In genomic region chr2:108460345-108461037, GRCh38 we compare ENCODE assay signal across 12 cellular contexts. TPM values are rescaled to one million over a fixed set of nuclear protein-coding genes. Genes with fewer than 3 reads are reported as not detected.
A peak's percentile ranks its signal among the peaks of the same experiment; 100 is the strongest.
DNase-seq lines count a peak whose midpoint lies in the region; ATAC-seq and TF ChIP-seq lines count a peak whose summit lies in the region.
"Had no signal": no experiment of that assay in that cellular context is flagged by ENCODE, and none has a peak within 500 bp of the region (broad histone marks: within the 10 kb centered on the region; RNA-seq: fewer than 3 reads in every experiment).

No MANE protein-coding gene starts in this region.

- no peaks in the 10 kb centered on the region for H3K27me3 ChIP-seq in aorta (ENCODE audit: control insufficient read depth in 1 of 2, insufficient read depth in 2 of 2, low read length in 1 of 2)
- no peaks in the 10 kb centered on the region for H3K27me3 ChIP-seq in right lobe of liver
- H3K27me3 ChIP-seq: esophagus muscularis mucosa, left lung had no signal

- intact Hi-C loops in aorta (cut with DNase I): no loop called here
- intact Hi-C loops in right lobe of liver (cut with DNase I): no loop called here

- peaks cover 44% of the 10 kb centered on the region for H3K4me1 Mint-ChIP-seq in activated T-helper 17 cell treated with anti-CD3 and anti-CD28 coated beads, Interleukin-2, amount 50 U/mL, for 72 hours
- H3K4me1 Mint-ChIP-seq in effector memory CD8-positive, alpha-beta T cell (ENCODE audit: low read depth in 2 of 2): peaks cover 42 to 59% of the 10 kb centered on the region in 2 donors

- H3K4me1 ChIP-seq in aorta (ENCODE audit: control insufficient read depth in 1 of 2, insufficient read depth in 2 of 2, low read length in 2 of 2) (no peaks in the 10 kb centered on the region), right lobe of liver (no peaks in the 10 kb centered on the region)
- H3K4me1 ChIP-seq: esophagus muscularis mucosa, left lung had no signal

- H3K4me3 ChIP-seq in aorta (ENCODE audit: low read length in 2 of 2) (no peak overlapping the region), right lobe of liver (no peak overlapping the region)
- H3K4me3 ChIP-seq: esophagus muscularis mucosa, HAP-1, left lung had no signal

- peaks cover 98% of the 10 kb centered on the region for H3K36me3 Mint-ChIP-seq in activated T-helper 17 cell treated with anti-CD3 and anti-CD28 coated beads, Interleukin-2, amount 50 U/mL, for 72 hours (ENCODE audit: low read depth)
- peaks cover 90% of the 10 kb centered on the region for H3K36me3 Mint-ChIP-seq in effector memory CD8-positive, alpha-beta T cell (ENCODE audit: insufficient read depth)

- peak; percentile 79 for ATAC-seq in GM18505 (IDR thresholded peaks at IDR 0.05; ENCODE audit: unreplicated experiment)
- peak; percentile 80 for ATAC-seq in GM19438 (IDR thresholded peaks at IDR 0.05; ENCODE audit: low read depth, unreplicated experiment)
- ATAC-seq in HG03025 (IDR thresholded peaks at IDR 0.05; ENCODE audit: low FRiP score, unreplicated experiment): peak; percentile 96
- peak; percentile 37 for ATAC-seq in activated T-helper 17 cell treated with anti-CD3 and anti-CD28 coated beads, Interleukin-2, amount 50 U/mL, for 72 hours (replicated peaks)
- ATAC-seq in aorta (ENCODE audit: low FRiP score): no peak
- no peak for ATAC-seq in effector memory CD8-positive, alpha-beta T cell (replicated peaks)
- ATAC-seq in right lobe of liver: no peak
- ATAC-seq: left lung had no signal

- peaks cover 9% of the 10 kb centered on the region for H3K9me3 Mint-ChIP-seq in activated T-helper 17 cell treated with anti-CD3 and anti-CD28 coated beads, Interleukin-2, amount 50 U/mL, for 72 hours
- no peaks in the 10 kb centered on the region for H3K9me3 Mint-ChIP-seq in effector memory CD8-positive, alpha-beta T cell

- peaks cover 4 to 5% of the 10 kb centered on the region in 2 donors for H3K36me3 ChIP-seq in aorta (ENCODE audit: control insufficient read depth in 1 of 2, insufficient read depth in 2 of 2, low read length in 1 of 2)
- peaks cover 0 to 16% (median 12%) of the 10 kb centered on the region in 4 donors for H3K36me3 ChIP-seq in right lobe of liver

- TF ChIP-seq CTCF in right lobe of liver (IDR thresholded peaks at IDR 0.05): no peak

- H3K4me3 Mint-ChIP-seq in activated T-helper 17 cell treated with anti-CD3 and anti-CD28 coated beads, Interleukin-2, amount 50 U/mL, for 72 hours: peak overlapping the region; percentile 40
- H3K4me3 Mint-ChIP-seq in effector memory CD8-positive, alpha-beta T cell: peak overlapping the region in 1 of 2 donors; percentile 11

- no peak for DNase-seq in aorta
- no peak for DNase-seq in effector memory CD8-positive, alpha-beta T cell
- no peak for DNase-seq in SKM-1 (lab: John Stamatoyannopoulos, UW; ENCODE audit: unreplicated experiment)
- no peak for DNase-seq in right lobe of liver
- DNase-seq: left lung, WERI-Rb-1 had no signal

- H3K9me3 ChIP-seq in aorta (ENCODE audit: control insufficient read depth, low read length): no peaks in the 10 kb centered on the region
- H3K9me3 ChIP-seq in right lobe of liver: peaks cover 0 to 3% (median 0%) of the 10 kb centered on the region in 4 donors
- H3K9me3 ChIP-seq: HAP-1 had no signal

- H3K27me3 Mint-ChIP-seq in activated T-helper 17 cell treated with anti-CD3 and anti-CD28 coated beads, Interleukin-2, amount 50 U/mL, for 72 hours: no peaks in the 10 kb centered on the region
- H3K27me3 Mint-ChIP-seq in effector memory CD8-positive, alpha-beta T cell: no peaks in the 10 kb centered on the region

- H3K27ac Mint-ChIP-seq in activated T-helper 17 cell treated with anti-CD3 and anti-CD28 coated beads, Interleukin-2, amount 50 U/mL, for 72 hours: peak overlapping the region; percentile 74
- peak overlapping the region in 1 of 2 donors; percentile 24 for H3K27ac Mint-ChIP-seq in effector memory CD8-positive, alpha-beta T cell

- 68 to 76% methylated on average over 4 of the region's 4 CpGs for WGBS in aorta, 2 donors
- 76% methylated on average over 4 of the region's 4 CpGs for WGBS in right lobe of liver (ENCODE audit: insufficient coverage, low coverage, low lambda C conversion rate, missing lambda C conversion rate)

- TF ChIP-seq POLR2A in GM18505 (IDR thresholded peaks at IDR 0.05; ENCODE audit: borderline replicate concordance, extremely low read depth, insufficient read depth, insufficient read length): no peak
- no peak for TF ChIP-seq POLR2A in right lobe of liver (IDR thresholded peaks at IDR 0.05)

- no peak overlapping the region for H3K27ac ChIP-seq in aorta (ENCODE audit: low read depth in 1 of 2, low read length in 2 of 2)
- no peak overlapping the region for H3K27ac ChIP-seq in right lobe of liver
- H3K27ac ChIP-seq: esophagus muscularis mucosa, left lung, WERI-Rb-1 had no signal

RNA-seq across cellular contexts. Expression of gene GCC2, which starts 11.5 kb away (rescaled TPM):
- total RNA-seq in activated T-helper 17 cell treated with anti-CD3 and anti-CD28 coated beads, Interleukin-2, amount 50 U/mL, for 72 hours: 10 to 100 TPM; 32.4 to 62.9 TPM
- total RNA-seq in aorta (10 to 100 TPM; 52.1 to 64.6 TPM), right lobe of liver (10 to 100 TPM; 11.9 to 24.7 (median 17.7) TPM)
- polyA plus RNA-seq in aorta: 10 to 100 TPM; 10.8 to 13.6 TPM

Comparison
In these comparisons a context has a peak if more than half of its experiments do, and no peak if none do; other contexts are left out.
1. ATAC-seq: peak in GM18505 (single experiment), GM19438 (single experiment), HG03025 (single experiment) and activated T-helper 17 cell treated with anti-CD3 and anti-CD28 coated beads, Interleukin-2, amount 50 U/mL, for 72 hours (single experiment); none in aorta (single experiment), effector memory CD8-positive, alpha-beta T cell (single experiment) and right lobe of liver (0 of 4).